ENCODE assay signal across 20 cellular contexts in genomic region chr3:145013931-145014330, GRCh38.
A peak's percentile ranks its signal among the peaks of the same experiment; 100 is the strongest.
DNase-seq lines count a peak whose midpoint lies in the region; ATAC-seq and TF ChIP-seq lines count a peak whose summit lies in the region.
"Had no signal": no experiment of that assay in that cellular context is flagged by ENCODE, and none has a peak within 500 bp of the region (broad histone marks: within the 10 kb centered on the region; RNA-seq: fewer than 3 reads in every experiment).

No MANE protein-coding gene starts in this region.

- ATAC-seq in GM19395 (IDR thresholded peaks at IDR 0.05; ENCODE audit: unreplicated experiment) = no peak
- ATAC-seq in activated CD8-positive, alpha-beta memory T cell treated with anti-CD3 and anti-CD28 coated beads, Interleukin-2, amount 10 ng/mL, durations not matched to agents 7 days and 5 days = no peak
- no peak for ATAC-seq in GM18868 (IDR thresholded peaks at IDR 0.05; ENCODE audit: unreplicated experiment)
- ATAC-seq: A549, GM12878, HepG2 had no signal

- no peak overlapping the region for H3K27ac Mint-ChIP-seq in activated CD8-positive, alpha-beta memory T cell treated with anti-CD3 and anti-CD28 coated beads, Interleukin-2, amount 10 ng/mL, durations not matched to agents 7 days and 5 days
- H3K27ac Mint-ChIP-seq: CD4-positive, CD25-positive, alpha-beta regulatory T cell; CD8-positive, alpha-beta memory T cell; H9 had no signal

- DNase-seq in NCI-H82 (lab: John Stamatoyannopoulos, UW) = peak; percentile 15
- DNase-seq in NCI-H82 treated with DMSO at 0.1 percent for 48 hours (lab: John Stamatoyannopoulos, UW; ENCODE audit: unreplicated experiment) = no peak
- peak; percentile 42 for DNase-seq in choroid plexus epithelial cell (ENCODE audit: low read depth)
- peak; percentile 18 for DNase-seq in fibroblast of villous mesenchyme (ENCODE audit: low read depth)
- DNase-seq in NCI-H187 treated with DMSO at 0.1 percent for 48 hours (lab: John Stamatoyannopoulos, UW) = no peak
- no peak for DNase-seq in activated CD8-positive, alpha-beta memory T cell treated with anti-CD3 and anti-CD28 coated beads, Interleukin-2, amount 10 ng/mL, durations not matched to agents 7 days and 5 days
- DNase-seq: CD4-positive, CD25-positive, alpha-beta regulatory T cell; CD8-positive, alpha-beta memory T cell; COR-L47; DMS 273 treated with DMSO at 0.1 percent for 48 hours; DMS53; DND-41; EL; H9 had no signal

- H3K4me1 Mint-ChIP-seq in activated CD8-positive, alpha-beta memory T cell treated with anti-CD3 and anti-CD28 coated beads, Interleukin-2, amount 10 ng/mL, durations not matched to agents 7 days and 5 days = no peaks in the 10 kb centered on the region
- H3K4me1 Mint-ChIP-seq: CD4-positive, CD25-positive, alpha-beta regulatory T cell; CD8-positive, alpha-beta memory T cell; H9 had no signal

- TF ChIP-seq CTCF in choroid plexus epithelial cell (conservative IDR thresholded peaks at IDR 0.05; ENCODE audit: low read depth, low read length) = no peak
- no peak for TF ChIP-seq CTCF in fibroblast of villous mesenchyme (IDR thresholded peaks at IDR 0.05; ENCODE audit: insufficient read depth, low read depth, low read length)

- no peaks in the 10 kb centered on the region for H3K36me3 Mint-ChIP-seq in activated CD8-positive, alpha-beta memory T cell treated with anti-CD3 and anti-CD28 coated beads, Interleukin-2, amount 10 ng/mL, durations not matched to agents 7 days and 5 days
- H3K36me3 Mint-ChIP-seq: CD4-positive, CD25-positive, alpha-beta regulatory T cell; CD8-positive, alpha-beta memory T cell had no signal

- H3K4me3 ChIP-seq in choroid plexus epithelial cell (ENCODE audit: low read depth, low read length) (no peak overlapping the region), fibroblast of villous mesenchyme (ENCODE audit: low read depth, low read length) (no peak overlapping the region)
- H3K4me3 ChIP-seq: A549, BLaER1, GM12878 had no signal

- H3K9me3 Mint-ChIP-seq in activated CD8-positive, alpha-beta memory T cell treated with anti-CD3 and anti-CD28 coated beads, Interleukin-2, amount 10 ng/mL, durations not matched to agents 7 days and 5 days (ENCODE audit: low read depth) = no peaks in the 10 kb centered on the region

- H3K4me3 Mint-ChIP-seq in activated CD8-positive, alpha-beta memory T cell treated with anti-CD3 and anti-CD28 coated beads, Interleukin-2, amount 10 ng/mL, durations not matched to agents 7 days and 5 days = no peak overlapping the region
- H3K4me3 Mint-ChIP-seq: CD4-positive, CD25-positive, alpha-beta regulatory T cell; CD8-positive, alpha-beta memory T cell; H9 had no signal

- H3K27me3 Mint-ChIP-seq in activated CD8-positive, alpha-beta memory T cell treated with anti-CD3 and anti-CD28 coated beads, Interleukin-2, amount 10 ng/mL, durations not matched to agents 7 days and 5 days = no peaks in the 10 kb centered on the region
- H3K27me3 Mint-ChIP-seq: CD4-positive, CD25-positive, alpha-beta regulatory T cell; CD8-positive, alpha-beta memory T cell had no signal

- CTCF ChIA-PET in activated CD8-positive, alpha-beta memory T cell treated with anti-CD3 and anti-CD28 coated beads, Interleukin-2, amount 10 ng/mL, durations not matched to agents 7 days and 5 days (lab: Charles Lee) = no interaction called here

Comparison
In these comparisons a context has a peak if more than half of its experiments do, and no peak if none do; other contexts are left out.
1. DNase-seq: peak in NCI-H82 (single experiment), choroid plexus epithelial cell (single experiment) and fibroblast of villous mesenchyme (single experiment); none in NCI-H82 treated with DMSO at 0.1 percent for 48 hours (single experiment), NCI-H187 treated with DMSO at 0.1 percent for 48 hours (single experiment) and activated CD8-positive, alpha-beta memory T cell treated with anti-CD3 and anti-CD28 coated beads, Interleukin-2, amount 10 ng/mL, durations not matched to agents 7 days and 5 days (single experiment).